ENCODE assay signal across 12 cellular contexts in the genomic region with DNA sequence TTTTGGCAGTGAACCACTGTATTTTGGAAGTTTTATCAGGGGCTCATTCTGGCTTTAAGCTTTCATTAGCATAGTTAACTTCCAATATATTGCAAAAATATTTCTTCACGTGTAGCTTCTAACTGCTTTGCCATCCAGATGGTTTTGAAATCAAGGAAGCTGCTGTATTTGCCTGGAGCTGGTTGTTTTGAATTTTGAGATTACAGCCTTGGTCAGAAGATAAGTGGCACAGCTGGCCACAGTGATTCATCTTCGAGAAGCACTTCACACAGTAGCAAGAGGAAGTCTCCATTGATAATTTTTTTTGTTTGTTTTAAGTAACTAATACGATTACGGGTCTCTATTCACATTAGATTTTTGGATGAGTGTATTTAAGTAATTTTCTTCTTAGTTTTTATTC. TPM values are rescaled to one million over a fixed set of nuclear protein-coding genes. Genes with fewer than 3 reads are reported as not detected.
DNase-seq lines count a peak whose midpoint lies in the region; ATAC-seq and TF ChIP-seq lines count a peak whose summit lies in the region.
"Had no signal": no experiment of that assay in that cellular context is flagged by ENCODE, and none has a peak within 500 bp of the region (broad histone marks: within the 10 kb centered on the region; RNA-seq: fewer than 3 reads in every experiment).

No MANE protein-coding gene starts in this region.

- H3K4me3 ChIP-seq in mesenchymal stem cell (ENCODE audit: insufficient read depth in 1 of 2, low read depth in 1 of 2, low read length in 2 of 2) = no peak overlapping the region
- no peak overlapping the region for H3K4me3 ChIP-seq in GM23338
- H3K4me3 ChIP-seq in stomach = no peak overlapping the region
- H3K4me3 ChIP-seq: neural progenitor cell had no signal

- H3K9me3 ChIP-seq in mesenchymal stem cell (ENCODE audit: control insufficient read depth, low read length) (peaks cover 8% of the 10 kb centered on the region), stomach (peaks cover 0 to 12% (median 7%) of the 10 kb centered on the region in 4 donors)

- peaks cover 22% of the 10 kb centered on the region; the same call in 2 of the 3 replicates for H3K9me3 Mint-ChIP-seq in GM23338
- peaks cover 3% of the 10 kb centered on the region for H3K9me3 Mint-ChIP-seq in activated CD4-positive, alpha-beta T cell treated with anti-CD3 and anti-CD28 coated beads for 36 hours (ENCODE audit: low read depth)

- no peak overlapping the region for H2AK5ac ChIP-seq in mesenchymal stem cell (ENCODE audit: low read length, severe bottlenecking)

- H3K79me2 ChIP-seq in GM23338 (replicated peaks; ENCODE audit: insufficient read depth) = no peaks in the 10 kb centered on the region

- H2BK12ac ChIP-seq in mesenchymal stem cell (ENCODE audit: low read length in 2 of 2) = no peak overlapping the region

- no peak overlapping the region for H3K14ac ChIP-seq in mesenchymal stem cell (ENCODE audit: low read length in 2 of 2)

- H3K4ac ChIP-seq in mesenchymal stem cell (ENCODE audit: low read depth in 1 of 2, low read length in 2 of 2) = no peak overlapping the region

- H3K9ac ChIP-seq in mesenchymal stem cell (ENCODE audit: low read length) = no peak overlapping the region
- H3K9ac ChIP-seq: neural progenitor cell had no signal

- TF ChIP-seq EP300 in stomach (IDR thresholded peaks at IDR 0.05) = no peak

- no peaks in the 10 kb centered on the region for H4K20me1 ChIP-seq in GM23338 (replicated peaks; ENCODE audit: insufficient read depth)

- H3K79me1 ChIP-seq in mesenchymal stem cell (replicated peaks; ENCODE audit: low read length, poor library complexity, severe bottlenecking) = no peaks in the 10 kb centered on the region

- CTCF ChIA-PET in activated CD4-positive, alpha-beta T cell treated with anti-CD3 and anti-CD28 coated beads for 36 hours (lab: Charles Lee) = interaction anchor here (1.0 to 1.5 kb wide), 2 partner anchors 21 to 32 kb away, joined by 3 to 5 read pairs; no protein-coding TSS in a partner anchor

- DNase-seq in ELR (ENCODE audit: low read depth) (peak; percentile 52), NCI-H2227 (lab: John Stamatoyannopoulos, UW; ENCODE audit: unreplicated experiment) (peak; percentile 21), astrocyte of the hippocampus (ENCODE audit: low read depth, low spot score) (peak; percentile 21), mesenchymal stem cell (peak; percentile 60), GM23338 (ENCODE audit: low spot score) (no peak), stomach (no peak)
- DNase-seq in activated CD4-positive, alpha-beta T cell treated with anti-CD3 and anti-CD28 coated beads for 36 hours = no peak
- DNase-seq: NCI-H446 had no signal

- TF ChIP-seq CTCF in GM23338 (conservative IDR thresholded peaks at IDR 0.05; ENCODE audit: low read depth in 2 of 2) (no peak), stomach (IDR thresholded peaks at IDR 0.05) (no peak)

- H3K27ac ChIP-seq in mesenchymal stem cell (ENCODE audit: low read length, poor library complexity, severe bottlenecking) (no peak overlapping the region), GM23338 (ENCODE audit: low read depth) (no peak overlapping the region), stomach (no peak overlapping the region)
- H3K27ac ChIP-seq: epithelial cell of prostate, neural progenitor cell had no signal

- H2BK120ac ChIP-seq in mesenchymal stem cell (ENCODE audit: low read depth, low read length) = no peak overlapping the region

- POLR2A ChIA-PET in activated CD4-positive, alpha-beta T cell treated with anti-CD3 and anti-CD28 coated beads for 36 hours (lab: Charles Lee) = no interaction called here

- H3K36me3 Mint-ChIP-seq in GM23338 (ENCODE audit: low read depth) = peaks cover 17% of the 10 kb centered on the region
- H3K36me3 Mint-ChIP-seq in activated CD4-positive, alpha-beta T cell treated with anti-CD3 and anti-CD28 coated beads for 36 hours (ENCODE audit: low read depth) = no peaks in the 10 kb centered on the region
- H3K36me3 Mint-ChIP-seq: neural progenitor cell had no signal

- no peak overlapping the region for H3K4me3 Mint-ChIP-seq in GM23338
- H3K4me3 Mint-ChIP-seq in activated CD4-positive, alpha-beta T cell treated with anti-CD3 and anti-CD28 coated beads for 36 hours = no peak overlapping the region
- H3K4me3 Mint-ChIP-seq: neural progenitor cell had no signal

- ATAC-seq in HG02571 (IDR thresholded peaks at IDR 0.05; ENCODE audit: unreplicated experiment) (no peak), GM23338 (no peak)
- ATAC-seq in activated CD4-positive, alpha-beta T cell treated with anti-CD3 and anti-CD28 coated beads for 36 hours = no peak

- H3K4me2 ChIP-seq in mesenchymal stem cell (ENCODE audit: low read length, poor library complexity, severe bottlenecking) (no peak overlapping the region), GM23338 (no peak overlapping the region)
- H3K4me2 ChIP-seq: neural progenitor cell had no signal

- no peak overlapping the region for H2BK5ac ChIP-seq in mesenchymal stem cell (ENCODE audit: low read depth, low read length, poor library complexity, severe bottlenecking)

- no peak overlapping the region for H4K91ac ChIP-seq in mesenchymal stem cell (ENCODE audit: low read length)

- H3K9me2 ChIP-seq in GM23338 (ENCODE audit: insufficient read depth) = no peaks in the 10 kb centered on the region; the same call in 1 of the 2 replicates

- H3K36me3 ChIP-seq in mesenchymal stem cell (ENCODE audit: control insufficient read depth in 1 of 2, insufficient read depth in 2 of 2, low read depth in 1 of 2, low read length in 2 of 2) (no peaks in the 10 kb centered on the region), GM23338 (ENCODE audit: insufficient read depth) (no peaks in the 10 kb centered on the region; the same call in 1 of the 2 replicates), stomach (no peaks in the 10 kb centered on the region)
- H3K36me3 ChIP-seq: neural progenitor cell had no signal

- intact Hi-C loops in activated CD4-positive, alpha-beta T cell treated with anti-CD3 and anti-CD28 coated beads for 36 hours (cut with DNase I, micrococcal nuclease) = no loop called here
- intact Hi-C loops in stomach (cut with DNase I; ENCODE audit: low total_unique reads) = no loop called here

- no peak overlapping the region for H3K27ac Mint-ChIP-seq in GM23338
- H3K27ac Mint-ChIP-seq in activated CD4-positive, alpha-beta T cell treated with anti-CD3 and anti-CD28 coated beads for 36 hours = no peak overlapping the region
- H3K27ac Mint-ChIP-seq: neural progenitor cell had no signal

- H3K27me3 Mint-ChIP-seq in GM23338 (ENCODE audit: insufficient read depth, low read depth, poor library complexity) = peaks cover 41% of the 10 kb centered on the region
- H3K27me3 Mint-ChIP-seq in activated CD4-positive, alpha-beta T cell treated with anti-CD3 and anti-CD28 coated beads for 36 hours = peaks cover 19% of the 10 kb centered on the region

- 14% methylated on average over 1 of the region's 4 CpGs for WGBS in mesenchymal stem cell
- 9 to 17% (median 15%) methylated on average over 4 of the region's 4 CpGs for WGBS in stomach, 5 donors

- H3K27me3 ChIP-seq in mesenchymal stem cell (ENCODE audit: control insufficient read depth in 1 of 2, insufficient read depth in 1 of 2, low read length in 2 of 2) = peaks cover 14 to 51% of the 10 kb centered on the region in 2 experiments
- peaks cover 40% of the 10 kb centered on the region for H3K27me3 ChIP-seq in GM23338 (ENCODE audit: insufficient read depth)
- peaks cover 15 to 46% (median 31%) of the 10 kb centered on the region in 3 donors for H3K27me3 ChIP-seq in stomach

- peaks cover 14% of the 10 kb centered on the region; the same call in 2 of the 3 replicates for H3K4me1 Mint-ChIP-seq in GM23338
- no peaks in the 10 kb centered on the region for H3K4me1 Mint-ChIP-seq in activated CD4-positive, alpha-beta T cell treated with anti-CD3 and anti-CD28 coated beads for 36 hours
- H3K4me1 Mint-ChIP-seq: neural progenitor cell had no signal

- H3K4me1 ChIP-seq in mesenchymal stem cell (ENCODE audit: control insufficient read depth, insufficient read depth, low read depth, low read length) = peaks cover 15% of the 10 kb centered on the region
- H3K4me1 ChIP-seq in GM23338 (ENCODE audit: insufficient read depth) = peaks cover 21% of the 10 kb centered on the region; the same call in 1 of the 2 replicates
- peaks cover 0 to 18% (median 6%) of the 10 kb centered on the region in 4 donors for H3K4me1 ChIP-seq in stomach
- H3K4me1 ChIP-seq: neural progenitor cell had no signal

- no peak overlapping the region for H4K8ac ChIP-seq in mesenchymal stem cell (ENCODE audit: low read length)

- H2AFZ ChIP-seq in mesenchymal stem cell (ENCODE audit: low read depth, low read length) = no peak overlapping the region
- H2AFZ ChIP-seq in GM23338 = no peak overlapping the region
- H2AFZ ChIP-seq: neural progenitor cell had no signal

- no peak overlapping the region for H3K18ac ChIP-seq in mesenchymal stem cell (ENCODE audit: low read depth in 1 of 2, low read length in 2 of 2)

- TF ChIP-seq POLR2A in stomach (IDR thresholded peaks at IDR 0.05) = no peak

- no peak overlapping the region for H3K23ac ChIP-seq in mesenchymal stem cell (ENCODE audit: low read length in 2 of 2)

- no peak overlapping the region for H2BK15ac ChIP-seq in mesenchymal stem cell (ENCODE audit: low read depth, poor library complexity, severe bottlenecking)

- peaks cover 5% of the 10 kb centered on the region; the same call in 1 of the 2 replicates for H3F3A ChIP-seq in GM23338 (replicated peaks; ENCODE audit: low read depth)

TF ChIP-seq in GM23338, 12 proteins besides CTCF, POLR2A, EP300 and RAD21 (continues in another document):
- no peak for TF ChIP-seq STAT1 (IDR thresholded peaks at IDR 0.05; ENCODE audit: unreplicated experiment)
- TF ChIP-seq, protein P1, sequence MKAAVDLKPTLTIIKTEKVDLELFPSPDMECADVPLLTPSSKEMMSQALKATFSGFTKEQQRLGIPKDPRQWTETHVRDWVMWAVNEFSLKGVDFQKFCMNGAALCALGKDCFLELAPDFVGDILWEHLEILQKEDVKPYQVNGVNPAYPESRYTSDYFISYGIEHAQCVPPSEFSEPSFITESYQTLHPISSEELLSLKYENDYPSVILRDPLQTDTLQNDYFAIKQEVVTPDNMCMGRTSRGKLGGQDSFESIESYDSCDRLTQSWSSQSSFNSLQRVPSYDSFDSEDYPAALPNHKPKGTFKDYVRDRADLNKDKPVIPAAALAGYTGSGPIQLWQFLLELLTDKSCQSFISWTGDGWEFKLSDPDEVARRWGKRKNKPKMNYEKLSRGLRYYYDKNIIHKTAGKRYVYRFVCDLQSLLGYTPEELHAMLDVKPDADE (IDR thresholded peaks at IDR 0.05) = no peak
- TF ChIP-seq JUNB (IDR thresholded peaks at IDR 0.05; ENCODE audit: unreplicated experiment) = no peak
- TF ChIP-seq ZNF331 (CRISPR knock-in tag; IDR thresholded peaks at IDR 0.05; ENCODE audit: low read depth) = no peak
- TF ChIP-seq CREB1 (CRISPR knock-in tag; IDR thresholded peaks at IDR 0.05; ENCODE audit: low read depth) = no peak
- no peak for TF ChIP-seq ZNF114 (CRISPR knock-in tag; IDR thresholded peaks at IDR 0.05)

RNA-seq across cellular contexts. Expression of gene APCDD1L, which starts 3.8 kb away (rescaled TPM):
- 0.17 TPM for polyA plus RNA-seq in mesenchymal stem cell (2013, experiment 1 of 2)
- 0.16 TPM for polyA plus RNA-seq in mesenchymal stem cell (2013, experiment 2 of 2)
- total RNA-seq in GM23338 (2014; rRNA removed; shearing (Covaris generic)) = 4.6 and 10.9 TPM in 2 replicates
- polyA plus RNA-seq in GM23338 (2016; fragmentation: Nextera tagmentation; extraction: Ambion mirVana) = 1.3 and 1.8 TPM in 2 replicates
- total RNA-seq in activated CD4-positive, alpha-beta T cell treated with anti-CD3 and anti-CD28 coated beads for 36 hours = not detected
- 1 to 10 TPM in 2 of 5 donors, not detected in 3; 1.4 to 2.0 TPM for total RNA-seq in stomach
- under 1 TPM in 2 of 3 donors, not detected in 1; 0.12 to 0.25 TPM for polyA plus RNA-seq in stomach
- total RNA-seq: T-helper 2 cell treated with Interferon-gamma antibody and Interleukin-4, amounts not matched to agents 100 ng/mL and 5 ng/mL, for 36 hours had no signal

Comparison
In these comparisons a context has a peak if more than half of its experiments do, and no peak if none do; other contexts are left out.
1. DNase-seq: peak in ELR (single experiment), NCI-H2227 (single experiment), astrocyte of the hippocampus (single experiment) and mesenchymal stem cell (single experiment); none in GM23338 (single experiment), activated CD4-positive, alpha-beta T cell treated with anti-CD3 and anti-CD28 coated beads for 36 hours (single experiment) and stomach (single experiment).